Comparison of ENCODE assay signal across 1 cellular context in genomic region chr6:33731035-33731434, GRCh38.
TF ChIP-seq lines count a peak whose summit lies in the region.

No MANE protein-coding gene starts in this region.

TF ChIP-seq in GM12878, 131 proteins besides CTCF, POLR2A, EP300 and RAD21:
- TF ChIP-seq USF1 (IDR thresholded peaks at IDR 0.05; ENCODE audit: borderline replicate concordance, extremely low read length, insufficient read depth, low read depth, low read length) (peak; percentile 14), FOXK2 (IDR thresholded peaks at IDR 0.05) (no peak)
